In genomic region chr3:153070153-153070868, GRCh38 we compare ENCODE assay signal across 10 cellular contexts.
DNase-seq lines count a peak whose midpoint lies in the region; ATAC-seq and TF ChIP-seq lines count a peak whose summit lies in the region.
"Had no signal": no experiment of that assay in that cellular context is flagged by ENCODE, and none has a peak within 500 bp of the region (broad histone marks: within the 10 kb centered on the region; RNA-seq: fewer than 3 reads in every experiment).

No MANE protein-coding gene starts in this region.

- H3K36me3 ChIP-seq in brain microvascular endothelial cell (replicated peaks) = no peaks in the 10 kb centered on the region
- H3K36me3 ChIP-seq in left lung = no peaks in the 10 kb centered on the region
- H3K36me3 ChIP-seq in MG63 = no peaks in the 10 kb centered on the region

- TF ChIP-seq POLR2A in GM18505 (IDR thresholded peaks at IDR 0.05; ENCODE audit: borderline replicate concordance, extremely low read depth, insufficient read depth, insufficient read length) = no peak

- H3K27me3 ChIP-seq in brain microvascular endothelial cell (replicated peaks) (no peaks in the 10 kb centered on the region), left lung (no peaks in the 10 kb centered on the region), MG63 (no peaks in the 10 kb centered on the region)

- in situ Hi-C loops in brain microvascular endothelial cell (cut with HindIII; ENCODE audit: low pct_ligation_motif_present, low sequenced_read_pairs) = loop anchor here (25.0 kb wide), 2 partner anchors 92 to 217 kb away; partner anchors contain the start of gene RAP2B

- intact Hi-C loops in left lung (cut with DNase I) = no loop called here

- H3K9me3 ChIP-seq in left lung (no peaks in the 10 kb centered on the region), MG63 (no peaks in the 10 kb centered on the region)

- DNase-seq in EH (ENCODE audit: low read depth) (peak; percentile 58), NCI-H446 (lab: John Stamatoyannopoulos, UW) (peak; percentile 8 to 57), brain microvascular endothelial cell (peak; percentile 51), left lung (no peak), MG63 (no peak), NCI-H2171 treated with DMSO at 0.1 percent for 48 hours (lab: John Stamatoyannopoulos, UW) (no peak), inferior parietal cortex (ENCODE audit: extremely low spot score) (no peak)
- DNase-seq: COR-L47, mesendoderm had no signal

- ATAC-seq in left lung (peak; percentile 79), GM18505 (IDR thresholded peaks at IDR 0.05; ENCODE audit: unreplicated experiment) (no peak)

- H3K27ac ChIP-seq in brain microvascular endothelial cell (peak overlapping the region; percentile 34), left lung (peak overlapping the region; percentile 38 to 61)

- peaks cover 0 to 9% of the 10 kb centered on the region in 2 donors for H3K4me1 ChIP-seq in left lung

- H3K4me3 ChIP-seq in brain microvascular endothelial cell (ENCODE audit: low read depth, low read length) (no peak overlapping the region), left lung (no peak overlapping the region), MG63 (no peak overlapping the region)

- no peak for TF ChIP-seq CTCF in brain microvascular endothelial cell (IDR thresholded peaks at IDR 0.05; ENCODE audit: low read depth, low read length, missing control alignments)
- TF ChIP-seq CTCF in left lung (IDR thresholded peaks at IDR 0.05) = no peak

Comparison
In these comparisons a context has a peak if more than half of its experiments do, and no peak if none do; other contexts are left out.
1. DNase-seq: peak in EH (single experiment), NCI-H446 (2 of 2) and brain microvascular endothelial cell (single experiment); none in left lung (0 of 2), MG63 (single experiment), NCI-H2171 treated with DMSO at 0.1 percent for 48 hours (single experiment) and inferior parietal cortex (single experiment).